In the genomic region with DNA sequence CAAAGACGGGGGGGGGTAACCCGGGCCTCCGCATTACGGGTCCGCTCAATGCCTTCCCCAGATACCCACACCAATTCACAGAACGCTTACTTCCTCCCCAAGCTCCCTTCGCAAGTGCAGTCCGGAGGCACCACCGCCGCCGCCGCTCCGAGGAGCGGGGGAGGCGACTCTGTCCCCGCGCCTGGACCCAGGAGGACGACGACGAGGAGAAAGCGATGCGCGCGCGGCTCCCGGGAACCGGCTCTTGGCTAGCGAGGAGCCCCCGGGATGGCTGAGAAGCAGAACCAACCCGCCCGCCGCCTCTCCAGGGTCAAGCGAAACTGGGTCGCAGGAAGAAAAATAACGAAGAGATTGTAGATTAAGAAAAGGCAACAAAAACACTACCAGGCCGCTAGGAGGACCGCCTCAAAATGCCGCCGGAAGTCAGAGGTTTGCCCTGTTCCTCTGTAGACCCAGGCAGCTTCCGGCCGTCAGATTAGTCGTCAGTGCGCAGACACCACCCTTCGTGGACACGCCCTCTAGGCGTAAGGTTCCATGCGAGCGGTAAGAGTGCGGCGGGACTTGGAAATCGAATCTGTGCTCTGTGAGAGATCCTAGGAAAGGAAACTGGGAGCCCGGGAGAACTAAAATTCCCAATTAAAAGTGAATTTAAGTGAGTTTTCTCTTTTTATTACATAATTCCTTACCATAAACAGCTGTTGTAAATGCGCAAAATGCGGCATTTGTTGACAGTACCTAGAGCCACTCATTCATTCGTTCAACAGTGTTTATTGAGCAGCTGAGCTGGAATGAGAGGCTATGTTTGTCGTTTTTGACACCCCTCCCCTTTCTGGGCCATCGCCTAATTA, we compare ENCODE assay signal across 8 cellular contexts. TPM values are rescaled to one million over a fixed set of nuclear protein-coding genes. Genes with fewer than 3 reads are reported as not detected.
A peak's percentile ranks its signal among the peaks of the same experiment; 100 is the strongest.
DNase-seq lines count a peak whose midpoint lies in the region; ATAC-seq, FAIRE-seq and TF ChIP-seq lines count a peak whose summit lies in the region.

A gene with protein sequence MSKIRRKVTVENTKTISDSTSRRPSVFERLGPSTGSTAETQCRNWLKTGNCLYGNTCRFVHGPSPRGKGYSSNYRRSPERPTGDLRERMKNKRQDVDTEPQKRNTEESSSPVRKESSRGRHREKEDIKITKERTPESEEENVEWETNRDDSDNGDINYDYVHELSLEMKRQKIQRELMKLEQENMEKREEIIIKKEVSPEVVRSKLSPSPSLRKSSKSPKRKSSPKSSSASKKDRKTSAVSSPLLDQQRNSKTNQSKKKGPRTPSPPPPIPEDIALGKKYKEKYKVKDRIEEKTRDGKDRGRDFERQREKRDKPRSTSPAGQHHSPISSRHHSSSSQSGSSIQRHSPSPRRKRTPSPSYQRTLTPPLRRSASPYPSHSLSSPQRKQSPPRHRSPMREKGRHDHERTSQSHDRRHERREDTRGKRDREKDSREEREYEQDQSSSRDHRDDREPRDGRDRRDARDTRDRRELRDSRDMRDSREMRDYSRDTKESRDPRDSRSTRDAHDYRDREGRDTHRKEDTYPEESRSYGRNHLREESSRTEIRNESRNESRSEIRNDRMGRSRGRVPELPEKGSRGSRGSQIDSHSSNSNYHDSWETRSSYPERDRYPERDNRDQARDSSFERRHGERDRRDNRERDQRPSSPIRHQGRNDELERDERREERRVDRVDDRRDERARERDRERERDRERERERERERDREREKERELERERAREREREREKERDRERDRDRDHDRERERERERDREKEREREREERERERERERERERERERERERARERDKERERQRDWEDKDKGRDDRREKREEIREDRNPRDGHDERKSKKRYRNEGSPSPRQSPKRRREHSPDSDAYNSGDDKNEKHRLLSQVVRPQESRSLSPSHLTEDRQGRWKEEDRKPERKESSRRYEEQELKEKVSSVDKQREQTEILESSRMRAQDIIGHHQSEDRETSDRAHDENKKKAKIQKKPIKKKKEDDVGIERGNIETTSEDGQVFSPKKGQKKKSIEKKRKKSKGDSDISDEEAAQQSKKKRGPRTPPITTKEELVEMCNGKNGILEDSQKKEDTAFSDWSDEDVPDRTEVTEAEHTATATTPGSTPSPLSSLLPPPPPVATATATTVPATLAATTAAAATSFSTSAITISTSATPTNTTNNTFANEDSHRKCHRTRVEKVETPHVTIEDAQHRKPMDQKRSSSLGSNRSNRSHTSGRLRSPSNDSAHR (N-terminal part only) (minus strand): TSS at position 433 of the 848 bp plus-strand sequence. CDS start 7,239 bp downstream, outside the sequence.

- peaks cover 0 to 4% of the 10 kb centered on the region in 2 donors for H3K27me3 ChIP-seq in body of pancreas
- H3K27me3 ChIP-seq in sigmoid colon = no peaks in the 10 kb centered on the region

- TF ChIP-seq CTCF in body of pancreas (IDR thresholded peaks at IDR 0.05) (peak in 6 of 7 experiments; percentile 10 to 79 (median 64)), sigmoid colon (IDR thresholded peaks at IDR 0.05) (peak in 3 of 4 experiments; percentile 29 to 49 (median 31))

- H3K4me1 ChIP-seq in body of pancreas = peaks cover 27% of the 10 kb centered on the region
- H3K4me1 ChIP-seq in sigmoid colon = peaks cover 0 to 33% (median 20%) of the 10 kb centered on the region in 4 donors

- 0% methylated on average over 57 of the region's 57 CpGs for WGBS in body of pancreas, 2 donors
- 0% methylated on average over 57 of the region's 57 CpGs for WGBS in sigmoid colon, 2 donors

- ATAC-seq in GM18520 (IDR thresholded peaks at IDR 0.05; ENCODE audit: unreplicated experiment) (peak; percentile 98), HG03064 (IDR thresholded peaks at IDR 0.05; ENCODE audit: low read depth, unreplicated experiment) (peak; percentile 97), body of pancreas (peak; percentile 100)

- FAIRE-seq in A204.1 (lab: Jason Lieb, UNC) (peak; percentile 92), TTC549 (lab: Jason Lieb, UNC) (peak; percentile 84)

- H3K9me3 ChIP-seq in body of pancreas (no peaks in the 10 kb centered on the region), sigmoid colon (no peaks in the 10 kb centered on the region)

- DNase-seq in NCI-H2107 treated with DMSO at 0.1 percent for 48 hours (lab: John Stamatoyannopoulos, UW; ENCODE audit: unreplicated experiment) (peak; percentile 81), body of pancreas (peak; percentile 92 to 97 (median 94)), iPS DF 4.7 (ENCODE audit: extremely low read depth, low spot score) (peak; percentile 86), sigmoid colon (peak; percentile 95)

- H3K36me3 ChIP-seq in body of pancreas (replicated peaks in 1 of 2; ENCODE audit: insufficient read depth in 1 of 2, low read depth in 2 of 2) (no peaks in the 10 kb centered on the region), sigmoid colon (no peaks in the 10 kb centered on the region)

- intact Hi-C loops in body of pancreas (cut with DNase I) (loop anchor here (10.0 kb wide), 1 partner anchor 72 kb away; no protein-coding TSS in a partner anchor), sigmoid colon (cut with DNase I) (no loop called here)

- peak; percentile 34 to 84 (median 82) for TF ChIP-seq POLR2A in body of pancreas (IDR thresholded peaks at IDR 0.05)
- TF ChIP-seq POLR2A in sigmoid colon (IDR thresholded peaks at IDR 0.05) = peak; percentile 22 to 39

- H3K27ac ChIP-seq in body of pancreas (peak within 1 kb of the TSS; percentile 12 to 94 (median 84)), sigmoid colon (peak within 1 kb of the TSS; percentile 89 to 95 (median 92))

- TF ChIP-seq EP300 in sigmoid colon (IDR thresholded peaks at IDR 0.05) = no peak

- H3K4me3 ChIP-seq in body of pancreas (peak within 1 kb of the TSS; percentile 69 to 89), sigmoid colon (peak within 1 kb of the TSS; percentile 72 to 95 (median 88))

RNA-seq across cellular contexts. Expression of the gene that starts here (rescaled TPM):
- total RNA-seq in body of pancreas (10 to 100 TPM; 12.7 to 31.0 TPM), sigmoid colon (10 to 100 TPM; 30.9 to 45.3 (median 36.8) TPM)
- 10 to 100 TPM in 1 of 3 donors, 1 to 10 TPM in 2; 5.8 to 13.3 (median 9.0) TPM for polyA plus RNA-seq in sigmoid colon

Comparison
In these comparisons a context has a peak if more than half of its experiments do, and no peak if none do; other contexts are left out.
1. Peak in every context shown above with its lines: DNase-seq, ATAC-seq, H3K4me3 ChIP-seq and H3K27ac ChIP-seq.